Comparison of ENCODE assay signal across 21 cellular contexts in genomic region chr5:150587016-150587415, GRCh38. TPM values are rescaled to one million over a fixed set of nuclear protein-coding genes. Genes with fewer than 3 reads are reported as not detected.
DNase-seq lines count a peak whose midpoint lies in the region; ATAC-seq, FAIRE-seq and TF ChIP-seq lines count a peak whose summit lies in the region.
"Had no signal": no experiment of that assay in that cellular context is flagged by ENCODE, and none has a peak within 500 bp of the region (broad histone marks: within the 10 kb centered on the region; RNA-seq: fewer than 3 reads in every experiment).

No MANE protein-coding gene starts in this region.

- H3K9me3 ChIP-seq in BLaER1 (no peaks in the 10 kb centered on the region), HEK293 (ENCODE audit: control insufficient read depth, insufficient read depth, low read depth, low read length) (no peaks in the 10 kb centered on the region), duodenal mucosa (ENCODE audit: control insufficient read depth in 1 of 2, low read length in 2 of 2) (no peaks in the 10 kb centered on the region), small intestine (ENCODE audit: control insufficient read depth, low read depth) (no peaks in the 10 kb centered on the region)
- H3K9me3 ChIP-seq: BE2C had no signal

- FAIRE-seq in urothelium cell line (lab: Jason Lieb, UNC) = peak; percentile 53
- FAIRE-seq in small intestine (lab: Jason Lieb, UNC) = no peak
- FAIRE-seq: GM19239, H54, HepG2 had no signal

- peak overlapping the region; percentile 94 for H3K4me2 ChIP-seq in BLaER1

- H3K27ac ChIP-seq in BLaER1 (no peak overlapping the region; the same call in 1 of the 2 replicates), HEK293 (ENCODE audit: extremely low read depth, low read depth, low read length) (no peak overlapping the region), duodenal mucosa (ENCODE audit: low read depth, low read length) (no peak overlapping the region), small intestine (ENCODE audit: low read depth in 1 of 2, low read length in 1 of 2) (no peak overlapping the region)
- H3K27ac ChIP-seq: GM23248 had no signal

- H3K4me3 ChIP-seq in BLaER1 (peak overlapping the region; percentile 57; the same call in 1 of the 2 replicates), HEK293 (ENCODE audit: low read depth, low read length) (no peak overlapping the region), duodenal mucosa (ENCODE audit: low read depth in 1 of 2, low read length in 2 of 2) (peak overlapping the region; percentile 77 to 79), small intestine (ENCODE audit: low read depth in 1 of 2, low read length in 2 of 2) (peak overlapping the region in 1 of 2 donors; percentile 77)
- H3K4me3 ChIP-seq: GM23248 had no signal

- no peak for ATAC-seq in HG02763 (IDR thresholded peaks at IDR 0.05; ENCODE audit: unreplicated experiment)
- ATAC-seq: HepG2 had no signal

- DNase-seq in urothelium cell line (ENCODE audit: low spot score) (no peak), small intestine (no peak), NCI-H69 (lab: John Stamatoyannopoulos, UW) (no peak)
- DNase-seq: 8988T; BE2C; CD4-positive, alpha-beta memory T cell; DMS153; DMS79; GDM1; GM23248; HCEC 1CT; HFFc6; KBM-7 had no signal

- H3K9ac ChIP-seq in BLaER1 = no peak overlapping the region
- H3K9ac ChIP-seq in duodenal mucosa (ENCODE audit: low read depth in 1 of 2, low read length in 2 of 2) = peak overlapping the region in 1 of 2 donors; percentile 85
- H3K9ac ChIP-seq: GM23248 had no signal

- no peaks in the 10 kb centered on the region for H3K36me3 ChIP-seq in BLaER1
- H3K36me3 ChIP-seq in HEK293 (ENCODE audit: control insufficient read depth in 2 of 2, insufficient read depth in 1 of 2, low read length in 2 of 2) = no peaks in the 10 kb centered on the region
- no peaks in the 10 kb centered on the region for H3K36me3 ChIP-seq in duodenal mucosa (ENCODE audit: control insufficient read depth in 1 of 2, insufficient read depth in 2 of 2, low read length in 2 of 2)
- H3K36me3 ChIP-seq in small intestine (ENCODE audit: control insufficient read depth in 2 of 2, insufficient read depth in 2 of 2, low read length in 2 of 2) = no peaks in the 10 kb centered on the region
- H3K36me3 ChIP-seq: BE2C had no signal

- no peaks in the 10 kb centered on the region for H4K20me1 ChIP-seq in BLaER1

- peaks cover 100% of the 10 kb centered on the region for H3K4me1 ChIP-seq in BLaER1
- no peaks in the 10 kb centered on the region for H3K4me1 ChIP-seq in HEK293 (ENCODE audit: control insufficient read depth, insufficient read depth, low read length)
- H3K4me1 ChIP-seq in duodenal mucosa (ENCODE audit: control insufficient read depth in 1 of 2, insufficient read depth in 2 of 2, low read length in 2 of 2) = peaks cover 72 to 73% of the 10 kb centered on the region in 2 donors
- peaks cover 14 to 18% of the 10 kb centered on the region in 2 donors for H3K4me1 ChIP-seq in small intestine (ENCODE audit: control insufficient read depth in 2 of 2, insufficient read depth in 1 of 2, low read depth in 1 of 2, low read length in 1 of 2)

- no peaks in the 10 kb centered on the region for H3K27me3 ChIP-seq in BLaER1
- no peaks in the 10 kb centered on the region for H3K27me3 ChIP-seq in duodenal mucosa (ENCODE audit: control insufficient read depth in 1 of 2, insufficient read depth in 2 of 2, low read length in 2 of 2)
- H3K27me3 ChIP-seq in small intestine (ENCODE audit: control insufficient read depth in 2 of 2, insufficient read depth in 2 of 2, low read length in 2 of 2) = no peaks in the 10 kb centered on the region
- H3K27me3 ChIP-seq: BE2C had no signal

- CTCF ChIA-PET in HEK293 (lab: Yijun Ruan, JAX) = no interaction called here

- TF ChIP-seq CTCF in HEK293 (tag by site-specific recombination; IDR thresholded peaks at IDR 0.05) = no peak

- POLR2A ChIA-PET in HEK293 (lab: Yijun Ruan, JAX) = no interaction called here

TF ChIP-seq in HEK293, 187 proteins besides CTCF, POLR2A, EP300 and RAD21:
- TF ChIP-seq ZNF311 (tag by site-specific recombination; IDR thresholded peaks at IDR 0.05; ENCODE audit: borderline replicate concordance) (no peak), ZNF404 (tag by site-specific recombination; IDR thresholded peaks at IDR 0.05) (no peak), ZNF112 (tag by site-specific recombination; IDR thresholded peaks at IDR 0.05) (no peak), ELK4 (IDR thresholded peaks at IDR 0.05; ENCODE audit: borderline replicate concordance, low read depth, low read length) (no peak), ZBTB17 (tag by site-specific recombination; IDR thresholded peaks at IDR 0.05) (peak; percentile 94), ZNF366 (tag by site-specific recombination; conservative IDR thresholded peaks at IDR 0.05) (peak; percentile 89), ZNF26 (tag by site-specific recombination; IDR thresholded peaks at IDR 0.05) (no peak), ZIC2 (tag by site-specific recombination; IDR thresholded peaks at IDR 0.05) (no peak), ZNF10 (tag by site-specific recombination; IDR thresholded peaks at IDR 0.05) (no peak), ZNF830 (tag by site-specific recombination; IDR thresholded peaks at IDR 0.05; ENCODE audit: low read depth) (no peak), TRIM28 (IDR thresholded peaks at IDR 0.05; ENCODE audit: borderline replicate concordance, low read length) (no peak)

RNA-seq across cellular contexts. Expression of gene SYNPO, which starts 53.4 kb away (rescaled TPM):
- 10 to 100 TPM; 23.2 to 34.4 (median 26.2) TPM for polyA plus RNA-seq in small intestine
- polyA plus RNA-seq: CD14-positive monocyte; CD4-positive, alpha-beta memory T cell had no signal
